8 cellular contexts compared by ENCODE assay signal in the genomic region with DNA sequence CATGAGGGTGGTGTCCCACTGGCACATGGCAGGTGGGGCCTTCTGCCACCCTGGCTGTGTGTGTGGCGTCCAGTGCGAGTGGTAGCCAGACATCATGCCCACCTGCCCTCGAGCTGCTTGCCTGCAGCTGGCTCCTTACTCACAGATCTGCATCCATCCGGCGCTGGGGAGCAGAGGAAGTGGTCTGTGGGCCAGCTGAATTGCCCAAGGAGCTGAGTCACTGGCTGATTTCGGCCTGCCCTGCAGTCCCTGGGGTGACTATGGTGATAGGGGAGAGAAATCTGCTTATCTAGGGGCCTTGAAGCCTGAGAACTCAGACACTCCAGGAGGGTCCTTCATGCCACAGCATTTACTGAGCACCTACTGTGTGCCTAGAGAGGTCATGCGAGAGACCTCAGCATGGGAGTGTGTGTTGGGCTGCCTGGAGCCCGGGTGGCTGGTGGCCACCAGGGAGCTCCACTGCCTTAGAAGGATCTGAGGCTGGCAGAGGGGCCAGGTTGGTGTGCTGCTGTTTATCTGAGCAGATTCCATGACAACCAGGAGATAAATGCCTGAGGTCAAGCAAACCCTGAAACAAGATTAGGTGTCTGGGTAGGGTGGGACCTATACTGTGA. TPM values are rescaled to one million over a fixed set of nuclear protein-coding genes. Genes with fewer than 3 reads are reported as not detected.
A peak's percentile ranks its signal among the peaks of the same experiment; 100 is the strongest.
DNase-seq lines count a peak whose midpoint lies in the region; ATAC-seq and TF ChIP-seq lines count a peak whose summit lies in the region.

No MANE protein-coding gene starts in this region.

- TF ChIP-seq POLR2A in sigmoid colon (IDR thresholded peaks at IDR 0.05): no peak

- peak; percentile 31 for ATAC-seq in GM18867 (IDR thresholded peaks at IDR 0.05; ENCODE audit: unreplicated experiment)
- ATAC-seq in HG03280 (IDR thresholded peaks at IDR 0.05; ENCODE audit: unreplicated experiment): peak; percentile 30

- no peaks in the 10 kb centered on the region for H3K27me3 ChIP-seq in sigmoid colon

- peak overlapping the region; percentile 78 to 98 (median 87) for H3K27ac ChIP-seq in sigmoid colon

- peak; percentile 79 for DNase-seq in ACHN
- DNase-seq in SIG-M5 (lab: John Stamatoyannopoulos, UW): peak; percentile 78
- DNase-seq in activated naive CD4-positive, alpha-beta T cell treated with Interleukin-2 at 50 U/mL for 16 hours: peak; percentile 68
- peak; percentile 93 for DNase-seq in cardiac septum (ENCODE audit: low spot score)
- peak; percentile 92 for DNase-seq in sigmoid colon
- DNase-seq in COR-L47 (lab: John Stamatoyannopoulos, UW): no peak

- no peak for TF ChIP-seq EP300 in sigmoid colon (IDR thresholded peaks at IDR 0.05)

- H3K4me3 ChIP-seq in sigmoid colon: no peak overlapping the region

- no peaks in the 10 kb centered on the region for H3K36me3 ChIP-seq in sigmoid colon

- in situ Hi-C loops in ACHN (cut with HindIII; ENCODE audit: low pct_ligation_motif_present, low pct_unique_long_range_greater_than_20kb, low sequenced_read_pairs): no loop called here

- intact Hi-C loops in cardiac septum (cut with DNase I) (loop anchor here (5.0 kb wide), 1 partner anchor 51 kb away; no protein-coding TSS in a partner anchor), sigmoid colon (cut with DNase I) (no loop called here)

- H3K4me1 ChIP-seq in sigmoid colon: peaks cover 0 to 100% (median 92%) of the 10 kb centered on the region in 4 donors

- TF ChIP-seq CTCF in sigmoid colon (IDR thresholded peaks at IDR 0.05): peak in 2 of 4 experiments; percentile 21 to 28

- H3K9me3 ChIP-seq in sigmoid colon: no peaks in the 10 kb centered on the region

- 33 to 50% methylated on average over 8 of the region's 8 CpGs for WGBS in sigmoid colon, 2 donors

RNA-seq across cellular contexts. Expression of a gene that starts 57.1 kb away (rescaled TPM):
- 9.2 TPM for total RNA-seq in cardiac septum
- 1 to 10 TPM; 3.6 to 9.9 (median 6.3) TPM for total RNA-seq in sigmoid colon
- 10 to 100 TPM in 1 of 3 donors, 1 to 10 TPM in 2; 6.0 to 11.9 (median 9.0) TPM for polyA plus RNA-seq in sigmoid colon
